In genomic region chr17:14736631-14737030, GRCh38 we compare ENCODE assay signal across 33 cellular contexts.
"Had no signal": no experiment of that assay in that cellular context is flagged by ENCODE, and none has a peak within 500 bp of the region (broad histone marks: within the 10 kb centered on the region; RNA-seq: fewer than 3 reads in every experiment).

No MANE protein-coding gene starts in this region.

- ATAC-seq: esophagus mucosa; gastroesophageal sphincter; heart right ventricle; left colon; left ventricle myocardium superior; lower lobe of right lung; mucosa of descending colon; natural killer cell treated with Interleukin-12 subunit alpha and Interleukin-12 subunit beta and Interleukin-15 and Interleukin-18, amount 100 ng/mL, for 72 hours; stimulated activated memory B cell treated with anti-CD40 and anti-IgM and Interleukin-4, amounts not matched to agents 10 μg/mL and 1 μg/mL and 100 μg/mL, for 72 hours; stimulated activated naive CD8-positive, alpha-beta T cell treated with anti-CD3 and anti-CD28 coated beads, Interleukin-15, Interleukin-2, amounts not matched to agents 100 U/mL and 50 U/mL, for 24 hours; upper lobe of right lung had no signal

- H3K9me3 ChIP-seq: gastroesophageal sphincter, heart right ventricle, lower lobe of right lung, mucosa of descending colon, right atrium auricular region, sigmoid colon, spleen, testis, tibial artery, upper lobe of right lung, vagina had no signal

- H3K4me3 ChIP-seq: dorsolateral prefrontal cortex, gastroesophageal sphincter, heart right ventricle, lower lobe of right lung, mucosa of descending colon, right atrium auricular region, sigmoid colon, spleen, testis, tibial artery, upper lobe of right lung, vagina had no signal

- H3K36me3 ChIP-seq: gastroesophageal sphincter, heart right ventricle, lower lobe of right lung, right atrium auricular region, sigmoid colon, spleen, tibial artery, upper lobe of right lung, vagina had no signal

- H3K27me3 Mint-ChIP-seq: progenitor cell of endocrine pancreas had no signal

- H3K4me3 Mint-ChIP-seq: immature natural killer cell; memory B cell; mesothelial cell of epicardium; naive B cell; natural killer cell treated with Interleukin-12 subunit alpha and Interleukin-12 subunit beta and Interleukin-15 and Interleukin-18, amount 100 ng/mL, for 72 hours; neural crest cell; stimulated activated memory B cell treated with anti-CD40 and anti-IgM and Interleukin-4, amounts not matched to agents 10 μg/mL and 1 μg/mL and 100 μg/mL, for 72 hours had no signal

- H3K27ac ChIP-seq: dorsolateral prefrontal cortex, gastroesophageal sphincter, lower lobe of right lung, parathyroid adenoma, right atrium auricular region, sigmoid colon, testis, tibial artery, upper lobe of right lung, vagina had no signal

- H3K9ac ChIP-seq: parathyroid adenoma had no signal

- H3K36me3 Mint-ChIP-seq: immature natural killer cell; memory B cell; mesothelial cell of epicardium; naive B cell; natural killer cell treated with Interleukin-12 subunit alpha and Interleukin-12 subunit beta and Interleukin-15 and Interleukin-18, amount 100 ng/mL, for 72 hours; stimulated activated memory B cell treated with anti-CD40 and anti-IgM and Interleukin-4, amounts not matched to agents 10 μg/mL and 1 μg/mL and 100 μg/mL, for 72 hours had no signal

- H3K27ac Mint-ChIP-seq: immature natural killer cell; memory B cell; mesothelial cell of epicardium; naive B cell; natural killer cell treated with Interleukin-12 subunit alpha and Interleukin-12 subunit beta and Interleukin-15 and Interleukin-18, amount 100 ng/mL, for 72 hours; progenitor cell of endocrine pancreas; stimulated activated memory B cell treated with anti-CD40 and anti-IgM and Interleukin-4, amounts not matched to agents 10 μg/mL and 1 μg/mL and 100 μg/mL, for 72 hours had no signal

- H3K27me3 ChIP-seq: gastroesophageal sphincter, right atrium auricular region, sigmoid colon, testis, upper lobe of right lung, vagina had no signal

- H3K4me1 Mint-ChIP-seq: memory B cell; naive B cell; stimulated activated memory B cell treated with anti-CD40 and anti-IgM and Interleukin-4, amounts not matched to agents 10 μg/mL and 1 μg/mL and 100 μg/mL, for 72 hours had no signal

- DNase-seq: dorsolateral prefrontal cortex; effector CD4-positive, alpha-beta T cell; foreskin fibroblast; glutamatergic neuron; heart right ventricle; hippocampal formation; immature natural killer cell; islet precursor cell; kidney glomerular epithelial cell; left colon; left ventricle myocardium superior; lower lobe of right lung; mucosa of descending colon; naive B cell; sigmoid colon; spleen; stimulated activated CD4-positive, alpha-beta T cell treated with anti-CD3 and anti-CD28 coated beads, Interleukin-4, amount 100 ng/mL, for 4 hours; stimulated activated naive CD8-positive, alpha-beta T cell treated with anti-CD3 and anti-CD28 coated beads, Interleukin-15, Interleukin-2, amounts not matched to agents 100 U/mL and 50 U/mL, for 24 hours; substantia nigra; testis; tibial artery; upper lobe of right lung had no signal

- H3K4me1 ChIP-seq: gastroesophageal sphincter, parathyroid adenoma, right atrium auricular region, sigmoid colon, testis, tibial artery, upper lobe of right lung had no signal

- H2AFZ ChIP-seq: parathyroid adenoma had no signal

- H3K79me2 ChIP-seq: parathyroid adenoma had no signal

- H3K9me3 Mint-ChIP-seq: immature natural killer cell; memory B cell; mesothelial cell of epicardium; natural killer cell treated with Interleukin-12 subunit alpha and Interleukin-12 subunit beta and Interleukin-15 and Interleukin-18, amount 100 ng/mL, for 72 hours; stimulated activated memory B cell treated with anti-CD40 and anti-IgM and Interleukin-4, amounts not matched to agents 10 μg/mL and 1 μg/mL and 100 μg/mL, for 72 hours had no signal
